ENCODE assay signal across 21 cellular contexts in the genomic region with DNA sequence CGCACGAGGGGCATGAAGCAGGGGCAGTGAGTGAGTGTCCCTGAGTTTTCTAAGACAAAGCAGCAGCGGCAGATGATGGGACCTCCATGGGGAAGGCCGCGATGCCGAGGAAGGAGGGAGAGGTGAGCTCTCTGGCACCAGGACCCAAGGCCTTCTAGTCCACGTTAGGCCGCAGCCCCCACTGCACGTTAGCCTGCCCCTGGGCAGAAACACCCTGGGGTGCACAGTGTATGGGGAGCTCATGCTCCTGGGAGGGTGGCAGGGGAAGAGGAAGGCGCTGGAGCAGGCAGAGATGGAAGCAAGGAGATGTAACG.
DNase-seq lines count a peak whose midpoint lies in the region; ATAC-seq and TF ChIP-seq lines count a peak whose summit lies in the region.
"Had no signal": no experiment of that assay in that cellular context is flagged by ENCODE, and none has a peak within 500 bp of the region (broad histone marks: within the 10 kb centered on the region; RNA-seq: fewer than 3 reads in every experiment).

No MANE protein-coding gene starts in this region.

- H3K27ac Mint-ChIP-seq in T-cell = peak overlapping the region; percentile 88 to 95
- peak overlapping the region; percentile 65 for H3K27ac Mint-ChIP-seq in stimulated activated memory B cell treated with anti-CD40 and anti-IgM and Interleukin-4, amounts not matched to agents 10 μg/mL and 1 μg/mL and 100 μg/mL, for 72 hours

- H3K36me3 Mint-ChIP-seq in T-cell = no peaks in the 10 kb centered on the region
- no peaks in the 10 kb centered on the region for H3K36me3 Mint-ChIP-seq in stimulated activated memory B cell treated with anti-CD40 and anti-IgM and Interleukin-4, amounts not matched to agents 10 μg/mL and 1 μg/mL and 100 μg/mL, for 72 hours
- H3K36me3 Mint-ChIP-seq: memory B cell, naive B cell had no signal

- no peak overlapping the region for H3K4me3 ChIP-seq in coronary artery
- H3K4me3 ChIP-seq: adrenal gland, dorsolateral prefrontal cortex, HAP-1, prostate gland, skin epidermis, vagina had no signal

- no peaks in the 10 kb centered on the region for H3K27me3 Mint-ChIP-seq in T-cell
- H3K27me3 Mint-ChIP-seq in stimulated activated memory B cell treated with anti-CD40 and anti-IgM and Interleukin-4, amounts not matched to agents 10 μg/mL and 1 μg/mL and 100 μg/mL, for 72 hours = no peaks in the 10 kb centered on the region
- H3K27me3 Mint-ChIP-seq: activated B cell treated with CpG ODN at 0.5 μM for 24 hours, memory B cell, naive B cell had no signal

- POLR2A ChIA-PET in T-cell (lab: Charles Lee) = no interaction called here

- no peak for TF ChIP-seq CTCF in coronary artery (IDR thresholded peaks at IDR 0.05)

- H3K27ac ChIP-seq in coronary artery = no peak overlapping the region
- H3K27ac ChIP-seq: adrenal gland, dorsolateral prefrontal cortex, prostate gland, vagina had no signal

- peak overlapping the region in 1 of 3 donors; percentile 84 for H3K4me3 Mint-ChIP-seq in T-cell
- no peak overlapping the region for H3K4me3 Mint-ChIP-seq in stimulated activated memory B cell treated with anti-CD40 and anti-IgM and Interleukin-4, amounts not matched to agents 10 μg/mL and 1 μg/mL and 100 μg/mL, for 72 hours
- H3K4me3 Mint-ChIP-seq: activated B cell treated with CpG ODN at 0.5 μM for 24 hours, memory B cell had no signal

- ATAC-seq in T-cell (replicated peaks in 1 of 4) (no peak), HG02623 (IDR thresholded peaks at IDR 0.05; ENCODE audit: unreplicated experiment) (no peak), GM18867 (IDR thresholded peaks at IDR 0.05; ENCODE audit: unreplicated experiment) (no peak)
- ATAC-seq in stimulated activated memory B cell treated with anti-CD40 and anti-IgM and Interleukin-4, amounts not matched to agents 10 μg/mL and 1 μg/mL and 100 μg/mL, for 72 hours = no peak

- peak; percentile 63 for DNase-seq in activated effector memory CD4-positive, alpha-beta T cell treated with anti-CD3 and anti-CD28 coated beads, Interleukin-2, amount 50 U/mL, for 16 hours
- no peak for DNase-seq in activated effector memory CD4-positive, alpha-beta T cell treated with Interleukin-2 at 50 U/mL for 16 hours
- DNase-seq in T-cell = no peak
- DNase-seq in coronary artery (ENCODE audit: low spot score) = peak; percentile 69
- DNase-seq in NCI-H774 (lab: John Stamatoyannopoulos, UW) = no peak
- DNase-seq: activated B cell treated with CpG ODN at 0.5 μM for 24 hours, dorsolateral prefrontal cortex, erythroblast, naive B cell, NCI-H748 treated with DMSO at 0.1 percent for 48 hours, SHP77, substantia nigra had no signal

- CTCF ChIA-PET in T-cell (lab: Charles Lee) = interaction anchor here (0.6 to 3.9 kb wide), 18 partner anchors 10 to 1682 kb away, joined by 3 to 103 read pairs (median 6); no protein-coding TSS in a partner anchor

- no peaks in the 10 kb centered on the region for H3K9me3 Mint-ChIP-seq in T-cell
- H3K9me3 Mint-ChIP-seq in stimulated activated memory B cell treated with anti-CD40 and anti-IgM and Interleukin-4, amounts not matched to agents 10 μg/mL and 1 μg/mL and 100 μg/mL, for 72 hours = no peaks in the 10 kb centered on the region
- H3K9me3 Mint-ChIP-seq: activated B cell treated with CpG ODN at 0.5 μM for 24 hours, memory B cell, naive B cell had no signal

- H3K4me1 Mint-ChIP-seq in T-cell = peaks cover 82 to 90% (median 89%) of the 10 kb centered on the region in 3 donors
- H3K4me1 Mint-ChIP-seq in stimulated activated memory B cell treated with anti-CD40 and anti-IgM and Interleukin-4, amounts not matched to agents 10 μg/mL and 1 μg/mL and 100 μg/mL, for 72 hours = peaks cover 72% of the 10 kb centered on the region

Comparison
In these comparisons a context has a peak if more than half of its experiments do, and no peak if none do; other contexts are left out.
1. DNase-seq: peak in activated effector memory CD4-positive, alpha-beta T cell treated with anti-CD3 and anti-CD28 coated beads, Interleukin-2, amount 50 U/mL, for 16 hours (single experiment) and coronary artery (single experiment); none in activated effector memory CD4-positive, alpha-beta T cell treated with Interleukin-2 at 50 U/mL for 16 hours (single experiment), T-cell (0 of 34) and NCI-H774 (single experiment).